Comparison of ENCODE assay signal across 1 cellular context in genomic region chr18:78998350-78999055, GRCh38.
TF ChIP-seq lines count a peak whose summit lies in the region.

No MANE protein-coding gene starts in this region.

TF ChIP-seq in HepG2, 621 proteins besides CTCF, POLR2A, EP300 and RAD21 (continued from another document):
- TF ChIP-seq CSRNP1 (CRISPR knock-in tag; IDR thresholded peaks at IDR 0.05): no peak
- TF ChIP-seq POLR2AphosphoS2 (IDR thresholded peaks at IDR 0.05; ENCODE audit: low read depth, low read length): no peak
- TF ChIP-seq CREB1 (IDR thresholded peaks at IDR 0.05): peak; percentile 87
- TF ChIP-seq CREB1 (CRISPR knock-in tag; IDR thresholded peaks at IDR 0.05): no peak
- no peak for TF ChIP-seq ZNF234 (CRISPR knock-in tag; conservative IDR thresholded peaks at IDR 0.05)
- TF ChIP-seq ATF7 (IDR thresholded peaks at IDR 0.05): peak; percentile 82
- no peak for TF ChIP-seq ATF7 (CRISPR knock-in tag; IDR thresholded peaks at IDR 0.05)
